Comparison of ENCODE assay signal across 9 cellular contexts in the genomic region with DNA sequence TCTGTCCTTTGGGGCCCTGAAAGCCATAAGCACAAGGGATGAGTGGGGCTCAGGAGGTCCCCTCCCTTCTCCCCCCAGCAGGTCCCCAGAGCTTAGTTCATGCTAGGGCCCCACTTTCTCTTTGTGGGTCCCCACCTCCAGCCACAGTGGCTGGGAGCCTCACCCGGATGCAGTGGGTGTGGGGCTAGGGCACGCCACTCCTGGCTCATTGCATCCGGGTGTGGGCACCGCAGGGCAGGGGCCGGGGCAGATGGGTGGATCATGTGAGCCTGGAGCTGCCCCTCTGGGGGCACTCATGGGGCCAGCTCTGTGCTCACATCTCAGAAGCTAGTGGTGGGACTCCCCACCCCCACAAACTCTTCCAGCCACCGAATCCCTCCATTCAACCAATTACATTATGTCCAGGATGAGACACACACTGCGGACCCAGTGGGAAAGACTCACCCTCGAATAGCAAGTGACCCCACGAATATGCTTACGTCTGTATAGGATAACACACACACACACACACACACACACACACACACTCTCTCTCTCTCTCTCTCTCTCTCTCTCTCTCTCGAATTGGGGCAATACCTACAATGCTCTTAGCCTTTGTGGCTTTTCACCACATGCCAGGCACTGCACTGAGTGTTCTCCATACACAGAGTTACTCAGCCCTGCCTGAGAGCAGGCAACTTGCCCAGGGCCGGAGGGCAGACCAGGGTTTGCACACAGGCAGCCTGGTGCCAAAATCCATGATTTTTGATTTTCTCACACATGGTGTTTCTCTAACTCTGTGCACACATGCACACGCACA. TPM values are rescaled to one million over a fixed set of nuclear protein-coding genes. Genes with fewer than 3 reads are reported as not detected.
DNase-seq lines count a peak whose midpoint lies in the region; ATAC-seq, FAIRE-seq and TF ChIP-seq lines count a peak whose summit lies in the region.
"Had no signal": no experiment of that assay in that cellular context is flagged by ENCODE, and none has a peak within 500 bp of the region (broad histone marks: within the 10 kb centered on the region; RNA-seq: fewer than 3 reads in every experiment).

No MANE protein-coding gene starts in this region.

- no peaks in the 10 kb centered on the region for H3K79me1 ChIP-seq in trophoblast cell (ENCODE audit: low read length)

- no peaks in the 10 kb centered on the region for H3K4me1 ChIP-seq in trophoblast cell (ENCODE audit: control insufficient read depth in 1 of 2, insufficient read depth in 2 of 2, low read length in 2 of 2)

- H2BK120ac ChIP-seq in trophoblast cell (ENCODE audit: insufficient read depth, low read length, poor library complexity): no peak overlapping the region

- H3K9ac ChIP-seq in trophoblast cell (ENCODE audit: low read length): no peak overlapping the region

- H3K18ac ChIP-seq in trophoblast cell (ENCODE audit: low read length): no peak overlapping the region

- POLR2A ChIA-PET in activated B cell treated with CpG ODN at 0.5 μM for 24 hours (lab: Charles Lee): interaction anchor here (0.9 to 1.1 kb wide), 2 partner anchors 11 to 45 kb away, joined by 3 read pairs; partner anchors contain the start of gene HNRNPAB

- WGBS in trophoblast cell (ENCODE audit: extremely low coverage, insufficient coverage, insufficient read length): no CpG with 5 or more reads among the region's 13 CpGs

- no peak overlapping the region for H4K8ac ChIP-seq in trophoblast cell (ENCODE audit: low read depth, low read length)

- H4K91ac ChIP-seq in trophoblast cell (ENCODE audit: low read depth, low read length): no peak overlapping the region

- TF ChIP-seq CTCF in activated B cell treated with CpG ODN at 0.5 μM for 24 hours (IDR thresholded peaks at IDR 0.05): no peak
- no peak for TF ChIP-seq CTCF in fibroblast of pulmonary artery (IDR thresholded peaks at IDR 0.05; ENCODE audit: low read length, missing control alignments)

- no peaks in the 10 kb centered on the region for H3K36me3 Mint-ChIP-seq in activated B cell treated with CpG ODN at 0.5 μM for 24 hours (ENCODE audit: low read depth)

- CTCF ChIA-PET in activated B cell treated with CpG ODN at 0.5 μM for 24 hours (lab: Charles Lee): no interaction called here

- no peak overlapping the region for H3K27ac ChIP-seq in trophoblast cell (ENCODE audit: low read depth, low read length)

- H3K4ac ChIP-seq in trophoblast cell (ENCODE audit: low read depth, low read length): no peak overlapping the region

- peaks cover 19% of the 10 kb centered on the region for H3K4me1 Mint-ChIP-seq in activated B cell treated with CpG ODN at 0.5 μM for 24 hours
- peaks cover 49% of the 10 kb centered on the region for H3K4me1 Mint-ChIP-seq in stimulated activated naive CD8-positive, alpha-beta T cell treated with anti-CD3 and anti-CD28 coated beads, Interleukin-15, amount 100 ng/mL, for 72 hours

- H3K79me2 ChIP-seq in trophoblast cell (ENCODE audit: control insufficient read depth, insufficient read depth, low read length, poor library complexity): no peaks in the 10 kb centered on the region

- no peaks in the 10 kb centered on the region for H3K36me3 ChIP-seq in trophoblast cell (ENCODE audit: control insufficient read depth in 1 of 2, insufficient read depth in 2 of 2, low read length in 2 of 2)

- H3K27me3 ChIP-seq in trophoblast cell (ENCODE audit: insufficient read depth, low read length): no peaks in the 10 kb centered on the region

- no peak overlapping the region for H2AK5ac ChIP-seq in trophoblast cell (ENCODE audit: low read length)

- FAIRE-seq in RCC 7860 (lab: Jason Lieb, UNC): no peak

- no peak overlapping the region for H3K23ac ChIP-seq in trophoblast cell (ENCODE audit: low read length)

- no peak overlapping the region for H4K12ac ChIP-seq in trophoblast cell (ENCODE audit: low read depth, low read length)

- no peak overlapping the region for H3K4me3 Mint-ChIP-seq in activated B cell treated with CpG ODN at 0.5 μM for 24 hours
- peak overlapping the region; percentile 50 to 68 for H3K4me3 Mint-ChIP-seq in stimulated activated naive CD8-positive, alpha-beta T cell treated with anti-CD3 and anti-CD28 coated beads, Interleukin-15, amount 100 ng/mL, for 72 hours

- H3K14ac ChIP-seq in trophoblast cell (ENCODE audit: low read length): no peak overlapping the region

- no peak for DNase-seq in Right ventricle myocardium inferior (ENCODE audit: missing footprints)
- DNase-seq in cardiac septum (ENCODE audit: low spot score): no peak
- DNase-seq in activated B cell treated with CpG ODN at 0.5 μM for 24 hours: no peak
- peak; percentile 36 for DNase-seq in fibroblast of pulmonary artery (ENCODE audit: low read depth)
- peak; percentile 45 to 75 for DNase-seq in stimulated activated naive CD8-positive, alpha-beta T cell treated with anti-CD3 and anti-CD28 coated beads, Interleukin-15, amount 100 ng/mL, for 72 hours
- no peak for DNase-seq in trophoblast cell
- no peak for DNase-seq in RCC 7860 (ENCODE audit: low spot score)
- DNase-seq in NOMO-1 treated with DMSO at 0.1 percent for 48 hours (lab: John Stamatoyannopoulos, UW; ENCODE audit: unreplicated experiment): no peak
- DNase-seq: NCI-H1417 had no signal

- intact Hi-C loops in Right ventricle myocardium inferior (cut with DNase I): no loop called here
- intact Hi-C loops in cardiac septum (cut with DNase I): no loop called here
- intact Hi-C loops in activated B cell treated with CpG ODN at 0.5 μM for 24 hours (cut with micrococcal nuclease): no loop called here

- H3K9me3 Mint-ChIP-seq in activated B cell treated with CpG ODN at 0.5 μM for 24 hours: no peaks in the 10 kb centered on the region
- no peaks in the 10 kb centered on the region for H3K9me3 Mint-ChIP-seq in stimulated activated naive CD8-positive, alpha-beta T cell treated with anti-CD3 and anti-CD28 coated beads, Interleukin-15, amount 100 ng/mL, for 72 hours

- H3K27me3 Mint-ChIP-seq in activated B cell treated with CpG ODN at 0.5 μM for 24 hours: no peaks in the 10 kb centered on the region
- no peaks in the 10 kb centered on the region for H3K27me3 Mint-ChIP-seq in stimulated activated naive CD8-positive, alpha-beta T cell treated with anti-CD3 and anti-CD28 coated beads, Interleukin-15, amount 100 ng/mL, for 72 hours

- H3K4me2 ChIP-seq in trophoblast cell (ENCODE audit: low read length): no peak overlapping the region

- peak; percentile 76 for ATAC-seq in Right ventricle myocardium inferior
- ATAC-seq in activated B cell treated with CpG ODN at 0.5 μM for 24 hours (ENCODE audit: low read depth): peak; percentile 39
- peak; percentile 88 for ATAC-seq in stimulated activated naive CD8-positive, alpha-beta T cell treated with anti-CD3 and anti-CD28 coated beads, Interleukin-15, amount 100 ng/mL, for 72 hours

- H2AFZ ChIP-seq in trophoblast cell (ENCODE audit: insufficient read depth, low read length, poor library complexity): no peak overlapping the region

- H2BK5ac ChIP-seq in trophoblast cell (ENCODE audit: low read depth, low read length, poor library complexity): no peak overlapping the region

- no peak overlapping the region for H2BK12ac ChIP-seq in trophoblast cell (ENCODE audit: low read length)

- H3K4me3 ChIP-seq in fibroblast of pulmonary artery (replicated peaks; ENCODE audit: low read depth, low read length): no peak overlapping the region
- no peak overlapping the region for H3K4me3 ChIP-seq in trophoblast cell (ENCODE audit: low read depth, low read length)

- peaks cover 2% of the 10 kb centered on the region for H3K9me3 ChIP-seq in trophoblast cell (ENCODE audit: insufficient read depth, low read depth, low read length)

- H3K27ac Mint-ChIP-seq in activated B cell treated with CpG ODN at 0.5 μM for 24 hours: peak overlapping the region; percentile 46
- peak overlapping the region; percentile 66 to 84 for H3K27ac Mint-ChIP-seq in stimulated activated naive CD8-positive, alpha-beta T cell treated with anti-CD3 and anti-CD28 coated beads, Interleukin-15, amount 100 ng/mL, for 72 hours

RNA-seq across cellular contexts. Expression of gene PHYKPL, which starts 16.8 kb away (rescaled TPM):
- total RNA-seq in Right ventricle myocardium inferior: 34.5 TPM
- 55.3 TPM for total RNA-seq in cardiac septum
- 176 and 205 TPM in 2 replicates for total RNA-seq in activated B cell treated with CpG ODN at 0.5 μM for 24 hours
- polyA plus RNA-seq in trophoblast cell (2013): 12.4 and 12.8 TPM in 2 replicates

RNA-seq across cellular contexts. Expression of gene HNRNPAB, which starts 45.1 kb away (rescaled TPM):
- total RNA-seq in Right ventricle myocardium inferior (85.6 TPM), cardiac septum (105 TPM), activated B cell treated with CpG ODN at 0.5 μM for 24 hours (118 and 120 TPM in 2 replicates)
- polyA plus RNA-seq in trophoblast cell (2013): 170 and 172 TPM in 2 replicates

Comparison
In these comparisons a context has a peak if more than half of its experiments do, and no peak if none do; other contexts are left out.
1. DNase-seq: peak in fibroblast of pulmonary artery (single experiment) and stimulated activated naive CD8-positive, alpha-beta T cell treated with anti-CD3 and anti-CD28 coated beads, Interleukin-15, amount 100 ng/mL, for 72 hours (2 of 2); none in Right ventricle myocardium inferior (single experiment), cardiac septum (single experiment), activated B cell treated with CpG ODN at 0.5 μM for 24 hours (single experiment), trophoblast cell (0 of 2), RCC 7860 (single experiment) and NOMO-1 treated with DMSO at 0.1 percent for 48 hours (single experiment).
2. Peak in every context shown above with its lines, with median percentiles within 50 percentile points of each other: ATAC-seq.